Comparison of ENCODE assay signal across 1 cellular context in the genomic region with DNA sequence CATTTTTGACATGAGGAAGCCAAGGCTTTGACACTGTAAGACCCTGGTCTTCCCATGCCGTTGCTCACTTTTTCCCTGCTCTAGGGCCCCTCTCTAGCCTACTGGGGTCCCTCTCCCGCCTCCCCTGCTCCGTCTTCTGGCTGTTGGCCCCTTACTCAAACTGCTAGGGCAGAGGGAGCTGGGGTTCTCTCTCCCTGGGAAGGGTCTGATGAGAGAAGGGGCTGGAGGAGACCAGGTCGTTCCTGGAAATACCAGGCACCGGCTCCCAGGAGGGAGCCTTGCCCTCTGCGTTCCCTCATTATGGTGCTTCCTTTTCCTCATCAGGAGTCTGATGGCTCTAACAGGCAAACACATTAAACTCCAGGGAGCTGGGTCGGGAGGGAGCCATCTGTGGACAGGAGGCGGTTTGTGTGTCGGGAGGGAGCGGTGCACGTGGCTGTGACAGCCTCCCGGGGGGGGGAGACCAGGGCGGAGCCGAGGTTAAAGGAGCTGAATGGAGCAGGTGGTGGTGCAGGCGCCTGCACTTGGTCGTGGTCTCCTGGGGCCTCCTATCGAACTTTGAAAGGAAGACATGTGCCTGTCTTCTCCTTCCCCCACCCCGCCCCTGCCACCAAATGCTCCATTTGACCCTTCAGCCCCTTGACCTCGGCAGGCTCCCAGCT.
TF ChIP-seq lines count a peak whose summit lies in the region.

No MANE protein-coding gene starts in this region.

TF ChIP-seq in GM23338, 12 proteins besides CTCF, POLR2A, EP300 and RAD21 (continued from another document):
- TF ChIP-seq, protein P1, sequence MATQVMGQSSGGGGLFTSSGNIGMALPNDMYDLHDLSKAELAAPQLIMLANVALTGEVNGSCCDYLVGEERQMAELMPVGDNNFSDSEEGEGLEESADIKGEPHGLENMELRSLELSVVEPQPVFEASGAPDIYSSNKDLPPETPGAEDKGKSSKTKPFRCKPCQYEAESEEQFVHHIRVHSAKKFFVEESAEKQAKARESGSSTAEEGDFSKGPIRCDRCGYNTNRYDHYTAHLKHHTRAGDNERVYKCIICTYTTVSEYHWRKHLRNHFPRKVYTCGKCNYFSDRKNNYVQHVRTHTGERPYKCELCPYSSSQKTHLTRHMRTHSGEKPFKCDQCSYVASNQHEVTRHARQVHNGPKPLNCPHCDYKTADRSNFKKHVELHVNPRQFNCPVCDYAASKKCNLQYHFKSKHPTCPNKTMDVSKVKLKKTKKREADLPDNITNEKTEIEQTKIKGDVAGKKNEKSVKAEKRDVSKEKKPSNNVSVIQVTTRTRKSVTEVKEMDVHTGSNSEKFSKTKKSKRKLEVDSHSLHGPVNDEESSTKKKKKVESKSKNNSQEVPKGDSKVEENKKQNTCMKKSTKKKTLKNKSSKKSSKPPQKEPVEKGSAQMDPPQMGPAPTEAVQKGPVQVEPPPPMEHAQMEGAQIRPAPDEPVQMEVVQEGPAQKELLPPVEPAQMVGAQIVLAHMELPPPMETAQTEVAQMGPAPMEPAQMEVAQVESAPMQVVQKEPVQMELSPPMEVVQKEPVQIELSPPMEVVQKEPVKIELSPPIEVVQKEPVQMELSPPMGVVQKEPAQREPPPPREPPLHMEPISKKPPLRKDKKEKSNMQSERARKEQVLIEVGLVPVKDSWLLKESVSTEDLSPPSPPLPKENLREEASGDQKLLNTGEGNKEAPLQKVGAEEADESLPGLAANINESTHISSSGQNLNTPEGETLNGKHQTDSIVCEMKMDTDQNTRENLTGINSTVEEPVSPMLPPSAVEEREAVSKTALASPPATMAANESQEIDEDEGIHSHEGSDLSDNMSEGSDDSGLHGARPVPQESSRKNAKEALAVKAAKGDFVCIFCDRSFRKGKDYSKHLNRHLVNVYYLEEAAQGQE (IDR thresholded peaks at IDR 0.05; ENCODE audit: unreplicated experiment): no peak
- TF ChIP-seq JUNB (IDR thresholded peaks at IDR 0.05; ENCODE audit: unreplicated experiment): no peak
